28 cellular contexts compared by ENCODE assay signal in the genomic region with DNA sequence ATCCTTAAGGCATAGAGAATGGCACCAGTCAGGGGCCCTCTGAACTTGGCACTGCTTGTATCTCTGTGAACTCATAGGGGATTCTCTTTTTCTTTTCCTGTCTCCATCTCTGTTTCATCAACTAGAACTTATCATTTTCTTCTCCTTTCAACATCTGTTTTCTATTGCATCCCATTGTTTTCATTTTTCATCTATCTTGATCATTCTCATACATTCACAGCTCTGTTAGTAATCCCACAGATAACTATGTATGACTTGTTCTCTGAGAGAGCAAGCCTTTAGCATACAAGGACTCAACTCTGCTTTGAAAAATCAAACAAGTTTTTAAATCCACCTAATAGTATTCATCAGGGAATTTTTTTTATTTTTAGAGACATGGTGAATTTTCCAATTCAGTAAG.
A peak's percentile ranks its signal among the peaks of the same experiment; 100 is the strongest.
DNase-seq lines count a peak whose midpoint lies in the region; ATAC-seq and TF ChIP-seq lines count a peak whose summit lies in the region.
"Had no signal": no experiment of that assay in that cellular context is flagged by ENCODE, and none has a peak within 500 bp of the region (broad histone marks: within the 10 kb centered on the region; RNA-seq: fewer than 3 reads in every experiment).

No MANE protein-coding gene starts in this region.

- peaks cover 26% of the 10 kb centered on the region for H3F3A ChIP-seq in smooth muscle cell (ENCODE audit: low read depth)

- H3K4me3 ChIP-seq in fibroblast of mammary gland (ENCODE audit: control insufficient read depth, low read depth, low read length): no peak overlapping the region
- H3K4me3 ChIP-seq in smooth muscle cell: no peak overlapping the region
- H3K4me3 ChIP-seq: esophagus squamous epithelium, left lung, sigmoid colon had no signal

- no peaks in the 10 kb centered on the region for H3K79me2 ChIP-seq in smooth muscle cell (ENCODE audit: low read depth)

- H3K4me2 ChIP-seq in smooth muscle cell: no peak overlapping the region

- H3K27me3 ChIP-seq in smooth muscle cell (ENCODE audit: low read depth): no peaks in the 10 kb centered on the region
- H3K27me3 ChIP-seq: esophagus squamous epithelium, left lung, sigmoid colon had no signal

- H3K9me3 ChIP-seq in smooth muscle cell (replicated peaks; ENCODE audit: low read depth): no peaks in the 10 kb centered on the region
- H3K9me3 ChIP-seq: esophagus squamous epithelium, left lung, sigmoid colon had no signal

- peak; percentile 35 for DNase-seq in GM03348 (ENCODE audit: low spot score)
- DNase-seq in fibroblast of mammary gland (ENCODE audit: low read depth): peak; percentile 34
- DNase-seq in smooth muscle cell (lab: John Stamatoyannopoulos, UW; ENCODE audit: unreplicated experiment): no peak
- DNase-seq in SW 1271 (lab: John Stamatoyannopoulos, UW): no peak
- DNase-seq in NCI-H1417 treated with DMSO at 0.1 percent for 48 hours (lab: John Stamatoyannopoulos, UW): no peak
- no peak for DNase-seq in dermis blood vessel endothelial cell
- DNase-seq: activated effector memory CD4-positive, alpha-beta T cell treated with anti-CD3 and anti-CD28 coated beads, Interleukin-2, amount 50 U/mL, for 16 hours; activated naive CD8-positive, alpha-beta T cell treated with anti-CD3 and anti-CD28 coated beads for 36 hours; DMS53; esophagus squamous epithelium; glutamatergic neuron; GOT3; KBM-7; left lung; naive B cell; NCI-H1092; NCI-H187; NCI-H446 treated with DMSO at 0.1 percent for 48 hours; NCI-H774; nucleus accumbens; SHP77 treated with DMSO at 0.1 percent for 48 hours; sigmoid colon; stimulated activated CD4-positive, alpha-beta T cell treated with anti-CD3 and anti-CD28 coated beads, Interleukin-4, amount 100 ng/mL, for 1 hour; T1000 had no signal

- H3K36me3 ChIP-seq in smooth muscle cell (ENCODE audit: low read depth): no peaks in the 10 kb centered on the region
- H3K36me3 ChIP-seq: esophagus squamous epithelium, left lung, sigmoid colon had no signal

- no peak for ATAC-seq in GM21529 (IDR thresholded peaks at IDR 0.05; ENCODE audit: unreplicated experiment)
- ATAC-seq: left lung, WTC11 had no signal

- H4K20me1 ChIP-seq in smooth muscle cell (ENCODE audit: low read depth): no peaks in the 10 kb centered on the region

- H2AFZ ChIP-seq in smooth muscle cell (ENCODE audit: low read depth): no peak overlapping the region

- TF ChIP-seq CTCF in VCaP (conservative IDR thresholded peaks at IDR 0.05): no peak
- TF ChIP-seq CTCF in fibroblast of mammary gland (conservative IDR thresholded peaks at IDR 0.05; ENCODE audit: control insufficient read depth, insufficient read depth, low read depth, low read length): no peak
- no peak for TF ChIP-seq CTCF in smooth muscle cell (IDR thresholded peaks at IDR 0.05; ENCODE audit: borderline replicate concordance, insufficient read depth, poor library complexity, severe bottlenecking)

- H3K9ac ChIP-seq in smooth muscle cell (ENCODE audit: low read depth): no peak overlapping the region

- H3K27ac ChIP-seq in VCaP: peak overlapping the region; percentile 35; the same call in 1 of the 2 replicates
- H3K27ac ChIP-seq in smooth muscle cell (ENCODE audit: low read depth): peak overlapping the region; percentile 23
- H3K27ac ChIP-seq: C4-2B, left lung had no signal

- peaks cover 48% of the 10 kb centered on the region for H3K4me1 ChIP-seq in smooth muscle cell (ENCODE audit: low read depth)

Comparison
In these comparisons a context has a peak if more than half of its experiments do, and no peak if none do; other contexts are left out.
1. DNase-seq: peak in GM03348 (single experiment) and fibroblast of mammary gland (single experiment); none in smooth muscle cell (single experiment), SW 1271 (0 of 2), NCI-H1417 treated with DMSO at 0.1 percent for 48 hours (single experiment) and dermis blood vessel endothelial cell (single experiment).